Comparison of ENCODE assay signal across 20 cellular contexts in genomic region chr16:84194018-84194417, GRCh38. TPM values are rescaled to one million over a fixed set of nuclear protein-coding genes. Genes with fewer than 3 reads are reported as not detected.
DNase-seq lines count a peak whose midpoint lies in the region; ATAC-seq and TF ChIP-seq lines count a peak whose summit lies in the region.
"Had no signal": no experiment of that assay in that cellular context is flagged by ENCODE, and none has a peak within 500 bp of the region (broad histone marks: within the 10 kb centered on the region; RNA-seq: fewer than 3 reads in every experiment).

No MANE protein-coding gene starts in this region.

- H2AK5ac ChIP-seq in H9 (ENCODE audit: insufficient read length, low read length): no peak overlapping the region

- H3K79me1 ChIP-seq in H9 (ENCODE audit: insufficient read depth, low read depth, low read length, poor library complexity, severe bottlenecking): no peaks in the 10 kb centered on the region

- no TSS peak for BruUV-seq in OCI-LY7 (replicated peaks; lab: Mats Ljungman, UMichigan)

- no peak overlapping the region for H3K4ac ChIP-seq in H9 (ENCODE audit: low read depth, low read length)

- H3K9ac ChIP-seq in BLaER1 (0 out of 2 replicates have a peak overlapping the region, but pooled peaks have one; percentile 55), H9 (ENCODE audit: extremely low read depth, insufficient read length, low read length) (no peak overlapping the region)

- intact Hi-C loops in CD14-positive monocyte (cut with micrococcal nuclease): loop anchor here in 1 of 2 donors (10.0 kb wide), 1 partner anchor 49 kb away; the partner anchor contains the start of genes DNAAF1 and HSDL1
- intact Hi-C loops in activated B cell treated with CpG ODN at 0.5 μM for 24 hours (cut with micrococcal nuclease): no loop called here
- intact Hi-C loops in OCI-LY7 (cut with micrococcal nuclease; ENCODE audit: unreplicated experiment): no loop called here

- WGBS in H9 (ENCODE audit: extremely low coverage, insufficient read length, low lambda C conversion rate): no CpG with 5 or more reads among the region's 11 CpGs

- no peak overlapping the region for H3K23ac ChIP-seq in H9 (ENCODE audit: insufficient read length, low read depth, low read length)

- no peaks in the 10 kb centered on the region for H3K9me2 ChIP-seq in OCI-LY7 (ENCODE audit: insufficient read depth, low read length)

- peaks cover 59% of the 10 kb centered on the region for H3K4me1 ChIP-seq in BLaER1
- H3K4me1 ChIP-seq in OCI-LY7 (ENCODE audit: insufficient read depth, low read length, poor library complexity, severe bottlenecking): no peaks in the 10 kb centered on the region
- no peaks in the 10 kb centered on the region for H3K4me1 ChIP-seq in H9 (ENCODE audit: insufficient read depth, low read length)
- H3K4me1 ChIP-seq: breast epithelium, psoas muscle had no signal

- H2AFZ ChIP-seq in OCI-LY7 (ENCODE audit: low read length): no peak overlapping the region
- no peak overlapping the region for H2AFZ ChIP-seq in H9 (ENCODE audit: low read length)
- H2AFZ ChIP-seq: PC-9 had no signal

- no peaks in the 10 kb centered on the region for H4K20me1 ChIP-seq in BLaER1
- H4K20me1 ChIP-seq in OCI-LY7 (ENCODE audit: insufficient read depth, low read length): no peaks in the 10 kb centered on the region
- H4K20me1 ChIP-seq in H9 (ENCODE audit: control insufficient read depth, insufficient read depth, insufficient read length): no peaks in the 10 kb centered on the region

- H4K8ac ChIP-seq in H9 (replicated peaks; ENCODE audit: insufficient read length, low read depth, low read length): no peak overlapping the region

- H2BK20ac ChIP-seq in H9 (ENCODE audit: low read depth, low read length, poor library complexity, severe bottlenecking): no peak overlapping the region

- no peak overlapping the region for H2BK12ac ChIP-seq in H9 (ENCODE audit: insufficient read length, low read depth, low read length)

- H3K9me3 Mint-ChIP-seq in CD14-positive monocyte: no peaks in the 10 kb centered on the region
- H3K9me3 Mint-ChIP-seq in activated B cell treated with CpG ODN at 0.5 μM for 24 hours: no peaks in the 10 kb centered on the region
- H3K9me3 Mint-ChIP-seq in H9: no peaks in the 10 kb centered on the region; a peak in 1 of 5 replicates
- H3K9me3 Mint-ChIP-seq: type B pancreatic cell had no signal

- H4K91ac ChIP-seq in H9 (ENCODE audit: insufficient read length, low read depth, low read length): no peak overlapping the region

- no peak overlapping the region for H3K14ac ChIP-seq in H9 (ENCODE audit: insufficient read depth, low read length)

- H3K4me2 ChIP-seq in BLaER1 (peak overlapping the region; percentile 95), OCI-LY7 (ENCODE audit: low read length) (no peak overlapping the region; the same call in 1 of the 2 replicates), H9 (ENCODE audit: insufficient read depth, insufficient read length, low read length) (no peak overlapping the region)
- H3K4me2 ChIP-seq: PC-9, smooth muscle cell had no signal

- H3K4me3 Mint-ChIP-seq in CD14-positive monocyte: peak overlapping the region; percentile 37 to 63
- peak overlapping the region; percentile 75 for H3K4me3 Mint-ChIP-seq in activated B cell treated with CpG ODN at 0.5 μM for 24 hours
- no peak overlapping the region for H3K4me3 Mint-ChIP-seq in H9
- H3K4me3 Mint-ChIP-seq: type B pancreatic cell had no signal

- ATAC-seq in activated B cell treated with CpG ODN at 0.5 μM for 24 hours (ENCODE audit: low read depth): peak; percentile 30
- ATAC-seq: psoas muscle had no signal

- H3K79me2 ChIP-seq in OCI-LY7 (ENCODE audit: insufficient read depth, low read depth, low read length) (no peaks in the 10 kb centered on the region), H9 (ENCODE audit: insufficient read depth, low read length) (no peaks in the 10 kb centered on the region)

- H2BK15ac ChIP-seq in H9 (ENCODE audit: low read depth, low read length): no peak overlapping the region

- H3K36me3 ChIP-seq in BLaER1: no peaks in the 10 kb centered on the region
- H3K36me3 ChIP-seq in OCI-LY7 (ENCODE audit: insufficient read depth, low read length): no peaks in the 10 kb centered on the region
- H3K36me3 ChIP-seq: breast epithelium had no signal

- no peaks in the 10 kb centered on the region for H3K36me3 Mint-ChIP-seq in CD14-positive monocyte
- H3K36me3 Mint-ChIP-seq in activated B cell treated with CpG ODN at 0.5 μM for 24 hours (ENCODE audit: low read depth): no peaks in the 10 kb centered on the region
- no peaks in the 10 kb centered on the region for H3K36me3 Mint-ChIP-seq in H9 (ENCODE audit: insufficient read depth in 1 of 3, low read depth in 3 of 3)
- H3K36me3 Mint-ChIP-seq: type B pancreatic cell had no signal

- H3K9me3 ChIP-seq in BLaER1: no peaks in the 10 kb centered on the region
- no peaks in the 10 kb centered on the region for H3K9me3 ChIP-seq in OCI-LY7 (ENCODE audit: low read length)
- H3K9me3 ChIP-seq in H9 (ENCODE audit: control insufficient read depth, low read depth, low read length): no peaks in the 10 kb centered on the region
- H3K9me3 ChIP-seq: breast epithelium, psoas muscle had no signal

- no peak overlapping the region for H4K5ac ChIP-seq in H9 (ENCODE audit: insufficient read length, low read depth, low read length)

- peak overlapping the region; percentile 70 for H3K27ac ChIP-seq in BLaER1
- no peak overlapping the region for H3K27ac ChIP-seq in OCI-LY7 (ENCODE audit: low read depth, low read length, poor library complexity, severe bottlenecking)
- H3K27ac ChIP-seq in H9 (ENCODE audit: insufficient read length, low read depth, low read length): no peak overlapping the region
- H3K27ac ChIP-seq: breast epithelium, PC-9, psoas muscle had no signal

- no peaks in the 10 kb centered on the region for H3K23me2 ChIP-seq in H9 (ENCODE audit: insufficient read length, low read depth, low read length, poor library complexity, severe bottlenecking)

- H3K4me3 ChIP-seq in BLaER1 (peak overlapping the region; percentile 52), OCI-LY7 (ENCODE audit: low read depth, low read length, poor library complexity, severe bottlenecking) (no peak overlapping the region)
- H3K4me3 ChIP-seq: PC-9, psoas muscle, smooth muscle cell had no signal

- no peak overlapping the region for H2BK5ac ChIP-seq in H9 (ENCODE audit: insufficient read length, low read length)

- H3K27me3 Mint-ChIP-seq in CD14-positive monocyte (ENCODE audit: low read depth in 3 of 3) (peaks cover 0 to 14% (median 6%) of the 10 kb centered on the region in 3 donors), activated B cell treated with CpG ODN at 0.5 μM for 24 hours (no peaks in the 10 kb centered on the region), H9 (ENCODE audit: low read depth) (peaks cover 4% of the 10 kb centered on the region; the same call in 1 of the 2 replicates)
- H3K27me3 Mint-ChIP-seq: type B pancreatic cell had no signal

- no peak overlapping the region for H3K18ac ChIP-seq in H9 (ENCODE audit: insufficient read length, low read depth, low read length)

- no peak overlapping the region for H2BK120ac ChIP-seq in H9 (ENCODE audit: low read depth, low read length, poor library complexity, severe bottlenecking)

- H3K56ac ChIP-seq in H9 (ENCODE audit: insufficient read length, low read depth, low read length): no peak overlapping the region

- H3T11ph ChIP-seq in H9 (ENCODE audit: low read length): no peak overlapping the region

- POLR2A ChIA-PET in activated B cell treated with CpG ODN at 0.5 μM for 24 hours (lab: Charles Lee) (interaction anchor here (0.5 kb wide), 1 partner anchor 223 kb away, joined by 3 read pairs; no protein-coding TSS in a partner anchor), OCI-LY7 (lab: Charles Lee) (no interaction called here)

- TF ChIP-seq CTCF in CD14-positive monocyte (IDR thresholded peaks at IDR 0.05) (no peak), activated B cell treated with CpG ODN at 0.5 μM for 24 hours (IDR thresholded peaks at IDR 0.05) (no peak), OCI-LY7 (conservative IDR thresholded peaks at IDR 0.05; ENCODE audit: low read length) (no peak), H9 (conservative IDR thresholded peaks at IDR 0.05) (no peak)

- peak overlapping the region in 2 of 7 donors; percentile 58 to 59 for H3K27ac Mint-ChIP-seq in CD14-positive monocyte
- H3K27ac Mint-ChIP-seq in activated B cell treated with CpG ODN at 0.5 μM for 24 hours: no peak overlapping the region
- H3K27ac Mint-ChIP-seq in H9: peak overlapping the region in 1 of 3 experiments; percentile 25; a peak in 3 of 7 replicates
- H3K27ac Mint-ChIP-seq: type B pancreatic cell had no signal

- H3K27me3 ChIP-seq in BLaER1 (no peaks in the 10 kb centered on the region), H9 (ENCODE audit: insufficient read depth, low read length) (no peaks in the 10 kb centered on the region)
- H3K27me3 ChIP-seq: breast epithelium had no signal

- CTCF ChIA-PET in activated B cell treated with CpG ODN at 0.5 μM for 24 hours (lab: Charles Lee): interaction anchor here (1.0 kb wide), 1 partner anchor 312 kb away, joined by 3 read pairs; no protein-coding TSS in a partner anchor
- CTCF ChIA-PET in OCI-LY7 (lab: Charles Lee; ENCODE audit: unreplicated experiment): no interaction called here

- H3K4me1 Mint-ChIP-seq in CD14-positive monocyte: peaks cover 16% of the 10 kb centered on the region
- H3K4me1 Mint-ChIP-seq in activated B cell treated with CpG ODN at 0.5 μM for 24 hours: peaks cover 12% of the 10 kb centered on the region
- peaks cover 4 to 22% of the 10 kb centered on the region in 2 experiments; a peak in 3 of 4 replicates for H3K4me1 Mint-ChIP-seq in H9

- DNase-seq in CD14-positive monocyte (ENCODE audit: low spot score) (no peak), activated B cell treated with CpG ODN at 0.5 μM for 24 hours (no peak), kidney glomerular epithelial cell (lab: John Stamatoyannopoulos, UW) (peak; percentile 2), middle frontal gyrus (ENCODE audit: extremely low spot score, low spot score) (no peak), SK-N-DZ (ENCODE audit: low spot score) (no peak), OCI-LY7 (ENCODE audit: low spot score) (no peak), H9 (no peak)
- DNase-seq: erythroblast, NCI-H748 treated with DMSO at 0.1 percent for 48 hours, PC-9, psoas muscle had no signal

RNA-seq across cellular contexts. Expression of gene ADAD2, which starts 3.1 kb away (rescaled TPM):
- not detected for polyA plus RNA-seq in CD14-positive monocyte
- total RNA-seq in activated B cell treated with CpG ODN at 0.5 μM for 24 hours (not detected in 2 replicates), OCI-LY7 (2022) (not detected in 2 replicates), H9 (2021) (0.99 and 1.0 TPM in 2 replicates)
- polyA plus RNA-seq in SK-N-DZ (2014; cell fraction: cytosol; rRNA removed): 1.3 TPM in 1 of 2 replicates, not detected in the other
- polyA plus RNA-seq in SK-N-DZ (2014; cell fraction: nucleus; rRNA removed): 0.05 and 0.58 TPM in 2 replicates
- not detected in 2 replicates for total RNA-seq in OCI-LY7 (2014; rRNA removed; shearing (Covaris generic))
- total RNA-seq: dermis microvascular lymphatic vessel endothelial cell, HT-29, myocyte, PC-9, psoas muscle, smooth muscle cell had no signal
- polyA plus RNA-seq: BJ, smooth muscle cell had no signal

RNA-seq across cellular contexts. Expression of gene TAF1C, which starts 7.2 kb away (rescaled TPM):
- 1 to 10 TPM; 4.0 to 4.5 TPM for polyA plus RNA-seq in CD14-positive monocyte
- total RNA-seq in activated B cell treated with CpG ODN at 0.5 μM for 24 hours: 79.6 and 85.1 TPM in 2 replicates
- 55.5 and 64.8 TPM in 2 replicates for polyA plus RNA-seq in SK-N-DZ (2014; cell fraction: cytosol; rRNA removed)
- 308 and 445 TPM in 2 replicates for polyA plus RNA-seq in SK-N-DZ (2014; cell fraction: nucleus; rRNA removed)
- total RNA-seq in OCI-LY7 (2014; rRNA removed; shearing (Covaris generic)): 27.4 and 64.6 TPM in 2 replicates
- 62.5 and 66.1 TPM in 2 replicates for total RNA-seq in OCI-LY7 (2022)
- total RNA-seq in H9 (2021): 78.6 and 81.3 TPM in 2 replicates

RNA-seq across cellular contexts. Expression of gene KCNG4, which starts 45.8 kb away (rescaled TPM):
- polyA plus RNA-seq in CD14-positive monocyte: not detected
- total RNA-seq in activated B cell treated with CpG ODN at 0.5 μM for 24 hours (not detected in 2 replicates), OCI-LY7 (2022) (not detected in 2 replicates), H9 (2021) (not detected in 2 replicates)
- polyA plus RNA-seq in SK-N-DZ (2014; cell fraction: cytosol; rRNA removed): not detected in 2 replicates
- polyA plus RNA-seq in SK-N-DZ (2014; cell fraction: nucleus; rRNA removed): not detected in 2 replicates
- total RNA-seq in OCI-LY7 (2014; rRNA removed; shearing (Covaris generic)): not detected in 2 replicates
- total RNA-seq: breast epithelium, dermis microvascular lymphatic vessel endothelial cell, HT-29, liver, PC-9, smooth muscle cell had no signal
- polyA plus RNA-seq: BJ, liver, smooth muscle cell had no signal

RNA-seq across cellular contexts. Expression of gene DNAAF1, which starts 48.9 kb away (rescaled TPM):
- under 1 TPM in 1 of 2 donors, not detected in 1; 0.23 TPM for polyA plus RNA-seq in CD14-positive monocyte
- total RNA-seq in activated B cell treated with CpG ODN at 0.5 μM for 24 hours (not detected in 2 replicates), OCI-LY7 (2022) (0.24 and 0.34 TPM in 2 replicates), H9 (2021) (0.15 TPM in 1 of 2 replicates, not detected in the other)
- polyA plus RNA-seq in SK-N-DZ (2014; cell fraction: cytosol; rRNA removed): not detected in 2 replicates
- polyA plus RNA-seq in SK-N-DZ (2014; cell fraction: nucleus; rRNA removed): not detected in 2 replicates
- total RNA-seq in OCI-LY7 (2014; rRNA removed; shearing (Covaris generic)): 0.08 TPM in 1 of 2 replicates, not detected in the other
- total RNA-seq: myocyte, psoas muscle had no signal
- polyA plus RNA-seq: BJ, smooth muscle cell had no signal

RNA-seq across cellular contexts. Expression of gene HSDL1, which starts 49.0 kb away (rescaled TPM):
- 1 to 10 TPM; 7.3 to 8.0 TPM for polyA plus RNA-seq in CD14-positive monocyte
- total RNA-seq in activated B cell treated with CpG ODN at 0.5 μM for 24 hours (13.1 and 15.3 TPM in 2 replicates), OCI-LY7 (2022) (25.1 and 26.9 TPM in 2 replicates), H9 (2021) (34.2 and 38.2 TPM in 2 replicates)
- 67.1 and 79.0 TPM in 2 replicates for polyA plus RNA-seq in SK-N-DZ (2014; cell fraction: cytosol; rRNA removed)
- 38.2 and 46.6 TPM in 2 replicates for polyA plus RNA-seq in SK-N-DZ (2014; cell fraction: nucleus; rRNA removed)
- 15.4 and 16.3 TPM in 2 replicates for total RNA-seq in OCI-LY7 (2014; rRNA removed; shearing (Covaris generic))

Comparison
In these comparisons a context has a peak if more than half of its experiments do, and no peak if none do; other contexts are left out.
1. H3K4me3 Mint-ChIP-seq: peak in CD14-positive monocyte (2 of 2) and activated B cell treated with CpG ODN at 0.5 μM for 24 hours (single experiment); none in H9 (0 of 2).